8 cellular contexts compared by ENCODE assay signal in genomic region chr4:168831919-168832745, GRCh38.
DNase-seq lines count a peak whose midpoint lies in the region; ATAC-seq and TF ChIP-seq lines count a peak whose summit lies in the region.

No MANE protein-coding gene starts in this region.

- peak; percentile 91 for ATAC-seq in GM19463 (IDR thresholded peaks at IDR 0.05; ENCODE audit: unreplicated experiment)
- peak; percentile 82 for ATAC-seq in HG03565 (IDR thresholded peaks at IDR 0.05; ENCODE audit: unreplicated experiment)
- ATAC-seq in Right ventricle myocardium superior (ENCODE audit: poor library complexity) = peak; percentile 89
- ATAC-seq in upper lobe of right lung = peak; percentile 95

- TF ChIP-seq POLR2A in ovary (IDR thresholded peaks at IDR 0.05) = peak; percentile 97

- TF ChIP-seq CTCF in ovary (IDR thresholded peaks at IDR 0.05) (no peak), upper lobe of right lung (IDR thresholded peaks at IDR 0.05) (no peak)

- H3K4me1 Mint-ChIP-seq in activated naive CD8-positive, alpha-beta T cell treated with anti-CD3 and anti-CD28 coated beads for 36 hours = peaks cover 9% of the 10 kb centered on the region

- H3K36me3 Mint-ChIP-seq in activated naive CD8-positive, alpha-beta T cell treated with anti-CD3 and anti-CD28 coated beads for 36 hours = no peaks in the 10 kb centered on the region

- H3K27ac Mint-ChIP-seq in activated naive CD8-positive, alpha-beta T cell treated with anti-CD3 and anti-CD28 coated beads for 36 hours = no peak overlapping the region

- peak overlapping the region; percentile 96 for H3K4me3 ChIP-seq in ovary
- peak overlapping the region; percentile 67 for H3K4me3 ChIP-seq in upper lobe of right lung

- no peaks in the 10 kb centered on the region for H3K27me3 ChIP-seq in ovary
- no peaks in the 10 kb centered on the region for H3K27me3 ChIP-seq in upper lobe of right lung

- intact Hi-C loops in Right ventricle myocardium superior (cut with DNase I) = loop anchor here (5.0 kb wide), 1 partner anchor 115 kb away; no protein-coding TSS in a partner anchor
- intact Hi-C loops in ovary (cut with DNase I) = loop anchor here in 3 of 4 donors (2.0 to 10.0 kb wide), 3 partner anchors 15 to 117 kb away; no protein-coding TSS in a partner anchor
- intact Hi-C loops in upper lobe of right lung (cut with DNase I) = loop anchor here (10.0 kb wide), 1 partner anchor 117 kb away; no protein-coding TSS in a partner anchor

- WGBS in ovary, 3 donors = 0 to 1% (median 0%) methylated on average over 67 to 68 of the region's 68 CpGs

- no peaks in the 10 kb centered on the region for H3K9me3 Mint-ChIP-seq in activated naive CD8-positive, alpha-beta T cell treated with anti-CD3 and anti-CD28 coated beads for 36 hours

- DNase-seq in COLO829 (ENCODE audit: low spot score) = peak; percentile 71
- peak; percentile 2 for DNase-seq in SHP77 treated with DMSO at 0.1 percent for 48 hours (lab: John Stamatoyannopoulos, UW)
- peak; percentile 72 for DNase-seq in activated naive CD8-positive, alpha-beta T cell treated with anti-CD3 and anti-CD28 coated beads for 36 hours
- DNase-seq in Right ventricle myocardium superior = peak; percentile 88
- peak; percentile 88 to 90 (median 89) for DNase-seq in ovary
- peak; percentile 85 for DNase-seq in upper lobe of right lung

- H3K27me3 Mint-ChIP-seq in activated naive CD8-positive, alpha-beta T cell treated with anti-CD3 and anti-CD28 coated beads for 36 hours = peaks cover 81% of the 10 kb centered on the region

- no peak for TF ChIP-seq EP300 in ovary (IDR thresholded peaks at IDR 0.05)

- H3K27ac ChIP-seq in ovary (peak overlapping the region; percentile 80 to 99), upper lobe of right lung (peak overlapping the region; percentile 82)

- H3K9me3 ChIP-seq in ovary (no peaks in the 10 kb centered on the region), upper lobe of right lung (no peaks in the 10 kb centered on the region)

- peaks cover 5% of the 10 kb centered on the region for H3K4me1 ChIP-seq in ovary (ENCODE audit: insufficient read depth)
- no peaks in the 10 kb centered on the region for H3K4me1 ChIP-seq in upper lobe of right lung

- H3K36me3 ChIP-seq in ovary = no peaks in the 10 kb centered on the region
- no peaks in the 10 kb centered on the region for H3K36me3 ChIP-seq in upper lobe of right lung

- H3K4me3 Mint-ChIP-seq in activated naive CD8-positive, alpha-beta T cell treated with anti-CD3 and anti-CD28 coated beads for 36 hours = peak overlapping the region; percentile 72

Comparison
In these comparisons a context has a peak if more than half of its experiments do, and no peak if none do; other contexts are left out.
1. Peak in every context shown above with its lines: DNase-seq, ATAC-seq, H3K4me3 ChIP-seq and H3K27ac ChIP-seq.
2. DNase-seq: peak in every context shown above with its lines; median percentile 89 in ovary; 88 in Right ventricle myocardium superior; 85 in upper lobe of right lung; 72 in activated naive CD8-positive, alpha-beta T cell treated with anti-CD3 and anti-CD28 coated beads for 36 hours; 71 in COLO829; 2 in SHP77 treated with DMSO at 0.1 percent for 48 hours.